ENCODE assay signal across 1 cellular context in the genomic region with DNA sequence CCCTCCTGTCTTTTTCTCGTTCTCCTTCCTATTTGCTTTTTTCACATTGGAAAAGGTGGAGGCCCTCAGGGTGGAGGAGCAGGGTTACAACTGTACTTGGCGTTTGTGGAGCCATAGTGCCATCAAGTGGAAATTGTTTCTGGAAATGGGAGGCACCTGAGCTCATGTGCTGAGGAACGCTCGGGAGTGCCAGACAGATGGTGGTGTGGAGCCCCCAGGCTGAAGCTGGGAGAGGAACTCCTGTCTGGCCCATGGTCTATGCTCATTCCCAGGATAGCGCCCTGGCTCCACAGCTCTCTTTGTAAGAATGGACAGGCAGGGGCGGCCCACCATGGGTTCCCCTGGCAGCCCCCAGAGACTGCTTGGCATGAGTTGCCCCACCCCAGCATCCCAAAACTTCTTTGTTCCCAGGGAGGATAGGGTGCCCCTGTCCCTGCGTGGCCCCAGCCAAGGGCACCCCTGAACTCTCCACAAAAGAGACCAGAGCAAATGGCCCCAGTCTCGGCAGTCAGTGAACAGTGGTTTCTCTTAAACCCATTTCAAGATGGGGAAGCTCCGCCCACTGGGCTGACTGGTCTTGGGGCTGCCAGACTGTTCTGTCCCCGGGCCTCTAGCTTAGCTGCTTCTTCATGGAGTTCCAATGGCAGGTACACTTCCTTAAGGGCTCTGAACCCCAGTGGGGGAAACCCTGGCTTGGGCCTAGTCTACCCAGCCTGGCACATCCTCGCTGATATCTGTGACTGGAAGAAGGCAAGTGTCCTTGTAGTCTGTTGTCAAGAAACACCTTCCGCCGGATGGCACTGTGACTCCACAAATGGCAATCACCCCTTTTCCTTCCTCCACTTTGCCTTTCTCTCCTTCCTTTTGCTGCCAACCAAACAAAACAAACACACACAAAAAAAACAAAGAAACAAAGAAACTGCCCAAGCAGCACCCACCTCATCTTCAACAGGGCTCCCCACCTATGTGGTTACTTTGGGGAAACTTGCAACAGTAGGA.
TF ChIP-seq lines count a peak whose summit lies in the region.

No MANE protein-coding gene starts in this region.

TF ChIP-seq in WTC11, 78 proteins besides CTCF, POLR2A, EP300 and RAD21 (continued from another document):
- TF ChIP-seq, protein P1, sequence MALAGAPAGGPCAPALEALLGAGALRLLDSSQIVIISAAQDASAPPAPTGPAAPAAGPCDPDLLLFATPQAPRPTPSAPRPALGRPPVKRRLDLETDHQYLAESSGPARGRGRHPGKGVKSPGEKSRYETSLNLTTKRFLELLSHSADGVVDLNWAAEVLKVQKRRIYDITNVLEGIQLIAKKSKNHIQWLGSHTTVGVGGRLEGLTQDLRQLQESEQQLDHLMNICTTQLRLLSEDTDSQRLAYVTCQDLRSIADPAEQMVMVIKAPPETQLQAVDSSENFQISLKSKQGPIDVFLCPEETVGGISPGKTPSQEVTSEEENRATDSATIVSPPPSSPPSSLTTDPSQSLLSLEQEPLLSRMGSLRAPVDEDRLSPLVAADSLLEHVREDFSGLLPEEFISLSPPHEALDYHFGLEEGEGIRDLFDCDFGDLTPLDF (CRISPR knock-in tag; IDR thresholded peaks at IDR 0.05) = no peak
- TF ChIP-seq ZNF512 (CRISPR knock-in tag; IDR thresholded peaks at IDR 0.05; ENCODE audit: borderline replicate concordance) = no peak
- TF ChIP-seq TEAD4 (CRISPR knock-in tag; IDR thresholded peaks at IDR 0.05) = no peak
